ENCODE assay signal across 11 cellular contexts in genomic region chr10:126350216-126350992, GRCh38. TPM values are rescaled to one million over a fixed set of nuclear protein-coding genes. Genes with fewer than 3 reads are reported as not detected.
DNase-seq lines count a peak whose midpoint lies in the region; ATAC-seq, FAIRE-seq and TF ChIP-seq lines count a peak whose summit lies in the region.
"Had no signal": no experiment of that assay in that cellular context is flagged by ENCODE, and none has a peak within 500 bp of the region (broad histone marks: within the 10 kb centered on the region; RNA-seq: fewer than 3 reads in every experiment).

No MANE protein-coding gene starts in this region.

- BruUV-seq in Calu3 (replicated peaks; lab: Mats Ljungman, UMichigan) (no TSS peak), PC-3 (replicated peaks; lab: Mats Ljungman, UMichigan) (no TSS peak)

- no peak overlapping the region for H3K9ac ChIP-seq in PC-3 (ENCODE audit: low read length)

- no peaks in the 10 kb centered on the region for H3K36me3 Mint-ChIP-seq in Calu3 (ENCODE audit: insufficient read depth, unreplicated experiment)
- H3K36me3 Mint-ChIP-seq in nephron progenitor cell (ENCODE audit: low read depth): no peaks in the 10 kb centered on the region

- peak; percentile 6 for DNase-seq in Calu3
- DNase-seq in PC-3: peak; percentile 92
- DNase-seq in epithelial cell of prostate (ENCODE audit: low read depth, low spot score): peak; percentile 76
- DNase-seq in nephron progenitor cell: peak; percentile 11
- no peak for DNase-seq in GM12891 (ENCODE audit: insufficient read length, low spot score)
- no peak for DNase-seq in iPS-NIHi11 (ENCODE audit: low spot score)
- DNase-seq: activated CD4-positive, alpha-beta T cell treated with anti-CD3 and anti-CD28 coated beads, Interleukin-2, amount 10 ng/mL, durations not matched to agents 24 days and 14 days; NCI-H1092; retina had no signal

- no peaks in the 10 kb centered on the region for H3K79me2 ChIP-seq in PC-3 (ENCODE audit: low read length)

- CTCF ChIA-PET in Calu3 (lab: Charles Lee) (no interaction called here), PC-3 (lab: Charles Lee) (no interaction called here)

- FAIRE-seq in GM12891 (lab: Jason Lieb, UNC): no peak

- POLR2A ChIA-PET in PC-3 (lab: Charles Lee; ENCODE audit: unreplicated experiment): no interaction called here

- peaks cover 14% of the 10 kb centered on the region for H3K4me1 ChIP-seq in PC-3 (ENCODE audit: insufficient read depth, low read length)

- intact Hi-C loops in Calu3 (cut with micrococcal nuclease; ENCODE audit: unreplicated experiment) (no loop called here), PC-3 (cut with micrococcal nuclease) (no loop called here)

- H3K27me3 Mint-ChIP-seq in Calu3 (ENCODE audit: unreplicated experiment): peaks cover 32% of the 10 kb centered on the region
- peaks cover 17% of the 10 kb centered on the region for H3K27me3 Mint-ChIP-seq in nephron progenitor cell (ENCODE audit: low read depth, poor library complexity)
- H3K27me3 Mint-ChIP-seq: activated CD4-positive, alpha-beta T cell treated with anti-CD3 and anti-CD28 coated beads, Interleukin-2, amount 10 ng/mL, durations not matched to agents 24 days and 14 days had no signal

- H3K9me2 ChIP-seq in PC-3 (replicated peaks; ENCODE audit: low read length): no peaks in the 10 kb centered on the region

- H3K4me2 ChIP-seq in PC-3 (ENCODE audit: low read length): peak overlapping the region; percentile 16; the same call in 1 of the 2 replicates

- no peaks in the 10 kb centered on the region for H4K20me1 ChIP-seq in PC-3 (ENCODE audit: low read length)

- no peaks in the 10 kb centered on the region for H3K27me3 ChIP-seq in PC-3 (ENCODE audit: low read length)

- H3K9me3 Mint-ChIP-seq in Calu3 (ENCODE audit: low read depth, unreplicated experiment): peaks cover 4% of the 10 kb centered on the region
- H3K9me3 Mint-ChIP-seq in nephron progenitor cell: peaks cover 31% of the 10 kb centered on the region

- H3K4me3 Mint-ChIP-seq in Calu3 (ENCODE audit: low read depth, unreplicated experiment) (no peak overlapping the region), nephron progenitor cell (no peak overlapping the region)
- H3K4me3 Mint-ChIP-seq: activated CD4-positive, alpha-beta T cell treated with anti-CD3 and anti-CD28 coated beads, Interleukin-2, amount 10 ng/mL, durations not matched to agents 24 days and 14 days had no signal

- H3K4me1 Mint-ChIP-seq in Calu3 (ENCODE audit: low read depth, unreplicated experiment) (no peaks in the 10 kb centered on the region), nephron progenitor cell (peaks cover 34% of the 10 kb centered on the region)
- H3K4me1 Mint-ChIP-seq: activated CD4-positive, alpha-beta T cell treated with anti-CD3 and anti-CD28 coated beads, Interleukin-2, amount 10 ng/mL, durations not matched to agents 24 days and 14 days had no signal

- no peaks in the 10 kb centered on the region for H3F3A ChIP-seq in PC-3 (ENCODE audit: low read length, unreplicated experiment)

- TF ChIP-seq CTCF in Calu3 (IDR thresholded peaks at IDR 0.05; ENCODE audit: unreplicated experiment) (no peak), PC-3 (conservative IDR thresholded peaks at IDR 0.05; ENCODE audit: low read depth, low read length) (no peak), nephron progenitor cell (IDR thresholded peaks at IDR 0.05) (no peak)

- ATAC-seq in PC-3: peak; percentile 99
- ATAC-seq in GM21529 (IDR thresholded peaks at IDR 0.05; ENCODE audit: unreplicated experiment): no peak
- ATAC-seq in HG03571 (IDR thresholded peaks at IDR 0.05; ENCODE audit: unreplicated experiment): no peak

- no peak overlapping the region for H2AFZ ChIP-seq in PC-3 (ENCODE audit: low read length)

- no peak overlapping the region for H3K4me3 ChIP-seq in PC-3 (ENCODE audit: low read length)

- H3K36me3 ChIP-seq in PC-3 (ENCODE audit: low read depth, low read length): no peaks in the 10 kb centered on the region

- no peaks in the 10 kb centered on the region for H3K9me3 ChIP-seq in PC-3 (ENCODE audit: low read length)

- H3K27ac Mint-ChIP-seq in Calu3 (ENCODE audit: unreplicated experiment): no peak overlapping the region
- H3K27ac Mint-ChIP-seq in nephron progenitor cell: peak overlapping the region; percentile 26
- H3K27ac Mint-ChIP-seq: activated CD4-positive, alpha-beta T cell treated with anti-CD3 and anti-CD28 coated beads, Interleukin-2, amount 10 ng/mL, durations not matched to agents 24 days and 14 days had no signal

- H3K27ac ChIP-seq in PC-3 (ENCODE audit: low read length): no peak overlapping the region
- H3K27ac ChIP-seq in epithelial cell of prostate: no peak overlapping the region

- no peak for TF ChIP-seq POLR2A in GM12891 (IDR thresholded peaks at IDR 0.05; ENCODE audit: low read depth, low read length)

TF ChIP-seq in GM12891, 5 proteins besides CTCF, POLR2A, EP300 and RAD21:
- TF ChIP-seq POU2F2 (IDR thresholded peaks at IDR 0.05; ENCODE audit: low read depth, low read length): no peak
- no peak for TF ChIP-seq SPI1 (IDR thresholded peaks at IDR 0.05; ENCODE audit: low read depth, low read length)
- TF ChIP-seq POLR2AphosphoS5 (IDR thresholded peaks at IDR 0.05; ENCODE audit: low read depth, low read length): no peak
- TF ChIP-seq PAX5 (IDR thresholded peaks at IDR 0.05; ENCODE audit: insufficient read depth, low read length, severe bottlenecking): no peak
- no peak for TF ChIP-seq TAF1 (IDR thresholded peaks at IDR 0.05; ENCODE audit: low read depth, low read length)

RNA-seq across cellular contexts. Expression of gene ADAM12, which starts 37.9 kb away (rescaled TPM):
- total RNA-seq in Calu3 (2022) (not detected in 2 replicates), PC-3 (2014; rRNA removed) (3.4 and 9.4 TPM in 2 replicates)
- 0.09 TPM for polyA plus RNA-seq in GM12891 (2012; ENCODE audit: low read depth, missing spikeins)
- total RNA-seq: activated CD4-positive, alpha-beta T cell treated with anti-CD3 and anti-CD28 coated beads, Interleukin-2, amount 10 ng/mL, durations not matched to agents 24 days and 14 days had no signal

Comparison
In these comparisons a context has a peak if more than half of its experiments do, and no peak if none do; other contexts are left out.
1. DNase-seq: peak in Calu3 (single experiment), PC-3 (single experiment), epithelial cell of prostate (single experiment) and nephron progenitor cell (single experiment); none in GM12891 (single experiment) and iPS-NIHi11 (single experiment).